ENCODE assay signal across 1 cellular context in the genomic region with DNA sequence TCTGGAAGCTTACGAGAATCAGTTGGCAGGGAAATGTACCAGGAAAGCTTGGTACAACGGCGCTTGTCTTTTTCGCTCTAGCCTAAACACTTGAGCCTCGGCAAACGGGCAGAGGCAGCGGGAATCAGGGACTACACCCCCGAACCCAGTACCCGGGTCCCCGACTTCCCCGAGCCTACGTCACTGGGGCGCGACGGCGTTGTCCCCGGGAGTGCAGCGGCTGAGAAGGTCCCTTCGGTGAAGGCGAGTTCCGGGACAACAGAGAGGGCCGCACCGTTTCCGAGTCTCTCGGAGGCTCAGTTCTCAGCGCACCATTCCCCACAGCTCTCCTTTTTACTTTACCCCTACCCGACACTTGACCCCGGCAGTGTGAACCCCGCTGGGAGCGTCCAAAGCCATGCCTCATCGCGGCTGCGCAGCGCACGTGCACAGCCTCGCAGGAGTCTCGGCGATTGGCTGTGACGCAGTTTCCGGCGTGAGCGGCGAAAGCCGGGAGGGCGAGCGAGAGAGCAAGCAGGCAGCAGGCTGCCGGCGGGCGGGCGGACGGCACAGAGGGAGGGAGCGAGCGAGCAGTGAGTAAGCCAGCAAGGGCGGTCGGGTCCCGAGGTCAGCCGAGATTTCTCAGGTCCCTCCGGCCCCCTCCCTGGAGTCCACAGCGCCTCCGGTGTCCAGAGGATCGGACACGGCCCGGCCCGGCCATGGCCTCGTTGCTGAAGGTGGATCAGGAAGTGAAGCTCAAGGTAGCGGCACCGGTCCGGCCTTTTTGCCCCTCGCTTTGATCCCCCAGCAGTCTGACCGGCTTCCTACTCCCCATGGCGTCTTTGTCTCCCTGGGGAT.
TF ChIP-seq lines count a peak whose summit lies in the region.

Gene PSME3, plus strand, starts transcription at position 464 of the 837 bp plus-strand sequence. Its CDS starts 235 bp downstream, at position 699.

TF ChIP-seq in HepG2, 621 proteins besides CTCF, POLR2A, EP300 and RAD21 (continued from another document and continues in another):
- TF ChIP-seq ZNF276 (CRISPR knock-in tag; IDR thresholded peaks at IDR 0.05; ENCODE audit: low read depth), result peak; percentile 72; the same call in 1 of the 2 replicates
- TF ChIP-seq ZMYM4 (CRISPR knock-in tag; IDR thresholded peaks at IDR 0.05), result peak; percentile 71
- TF ChIP-seq HHEX (CRISPR knock-in tag; IDR thresholded peaks at IDR 0.05), result peak; percentile 53; the same call in 1 of the 2 replicates
- peak; percentile 83 for TF ChIP-seq HES4 (CRISPR knock-in tag; IDR thresholded peaks at IDR 0.05; ENCODE audit: borderline replicate concordance)
- TF ChIP-seq RARA (CRISPR knock-in tag; IDR thresholded peaks at IDR 0.05), result peak; percentile 75
- peak; percentile 36; the same call in 1 of the 2 replicates for TF ChIP-seq ZMYM3 (CRISPR knock-in tag; IDR thresholded peaks at IDR 0.05)
- peak; percentile 40 for TF ChIP-seq MIXL1 (CRISPR knock-in tag; IDR thresholded peaks at IDR 0.05)
- TF ChIP-seq ZBED4 (CRISPR knock-in tag; IDR thresholded peaks at IDR 0.05; ENCODE audit: borderline replicate concordance), result no peak; the same call in 1 of the 2 replicates
- TF ChIP-seq PBX3 (CRISPR knock-in tag; IDR thresholded peaks at IDR 0.05; ENCODE audit: borderline replicate concordance), result peak; percentile 70; the same call in 1 of the 2 replicates
- TF ChIP-seq SATB2 (CRISPR knock-in tag; IDR thresholded peaks at IDR 0.05), result peak; percentile 86; the same call in 1 of the 2 replicates
- no peak for TF ChIP-seq ZNF75D (CRISPR knock-in tag; IDR thresholded peaks at IDR 0.05; ENCODE audit: borderline replicate concordance)
- TF ChIP-seq HNF4A (CRISPR knock-in tag; IDR thresholded peaks at IDR 0.05), result peak; percentile 17
- TF ChIP-seq CBFB (CRISPR knock-in tag; IDR thresholded peaks at IDR 0.05), result 0 out of 2 replicates have a peak, but pooled peaks have one; percentile 78
- TF ChIP-seq ZFP1 (CRISPR knock-in tag; IDR thresholded peaks at IDR 0.05), result peak; percentile 25
- TF ChIP-seq ZNF160 (CRISPR knock-in tag; IDR thresholded peaks at IDR 0.05), result peak; percentile 89; the same call in 1 of the 2 replicates
- 0 out of 2 replicates have a peak, but pooled peaks have one; percentile 49 for TF ChIP-seq NFRKB (IDR thresholded peaks at IDR 0.05)
- TF ChIP-seq REST (IDR thresholded peaks at IDR 0.05; ENCODE audit: borderline replicate concordance in 1 of 2, low read depth in 1 of 2, low read length in 2 of 2), result 0 out of 4 replicates have a peak, but pooled peaks of 1 of the 2 experiments have one; percentile 40
- no peak; the same call in 1 of the 2 replicates for TF ChIP-seq KLF15 (CRISPR knock-in tag; IDR thresholded peaks at IDR 0.05; ENCODE audit: borderline replicate concordance)
- TF ChIP-seq, protein P1, sequence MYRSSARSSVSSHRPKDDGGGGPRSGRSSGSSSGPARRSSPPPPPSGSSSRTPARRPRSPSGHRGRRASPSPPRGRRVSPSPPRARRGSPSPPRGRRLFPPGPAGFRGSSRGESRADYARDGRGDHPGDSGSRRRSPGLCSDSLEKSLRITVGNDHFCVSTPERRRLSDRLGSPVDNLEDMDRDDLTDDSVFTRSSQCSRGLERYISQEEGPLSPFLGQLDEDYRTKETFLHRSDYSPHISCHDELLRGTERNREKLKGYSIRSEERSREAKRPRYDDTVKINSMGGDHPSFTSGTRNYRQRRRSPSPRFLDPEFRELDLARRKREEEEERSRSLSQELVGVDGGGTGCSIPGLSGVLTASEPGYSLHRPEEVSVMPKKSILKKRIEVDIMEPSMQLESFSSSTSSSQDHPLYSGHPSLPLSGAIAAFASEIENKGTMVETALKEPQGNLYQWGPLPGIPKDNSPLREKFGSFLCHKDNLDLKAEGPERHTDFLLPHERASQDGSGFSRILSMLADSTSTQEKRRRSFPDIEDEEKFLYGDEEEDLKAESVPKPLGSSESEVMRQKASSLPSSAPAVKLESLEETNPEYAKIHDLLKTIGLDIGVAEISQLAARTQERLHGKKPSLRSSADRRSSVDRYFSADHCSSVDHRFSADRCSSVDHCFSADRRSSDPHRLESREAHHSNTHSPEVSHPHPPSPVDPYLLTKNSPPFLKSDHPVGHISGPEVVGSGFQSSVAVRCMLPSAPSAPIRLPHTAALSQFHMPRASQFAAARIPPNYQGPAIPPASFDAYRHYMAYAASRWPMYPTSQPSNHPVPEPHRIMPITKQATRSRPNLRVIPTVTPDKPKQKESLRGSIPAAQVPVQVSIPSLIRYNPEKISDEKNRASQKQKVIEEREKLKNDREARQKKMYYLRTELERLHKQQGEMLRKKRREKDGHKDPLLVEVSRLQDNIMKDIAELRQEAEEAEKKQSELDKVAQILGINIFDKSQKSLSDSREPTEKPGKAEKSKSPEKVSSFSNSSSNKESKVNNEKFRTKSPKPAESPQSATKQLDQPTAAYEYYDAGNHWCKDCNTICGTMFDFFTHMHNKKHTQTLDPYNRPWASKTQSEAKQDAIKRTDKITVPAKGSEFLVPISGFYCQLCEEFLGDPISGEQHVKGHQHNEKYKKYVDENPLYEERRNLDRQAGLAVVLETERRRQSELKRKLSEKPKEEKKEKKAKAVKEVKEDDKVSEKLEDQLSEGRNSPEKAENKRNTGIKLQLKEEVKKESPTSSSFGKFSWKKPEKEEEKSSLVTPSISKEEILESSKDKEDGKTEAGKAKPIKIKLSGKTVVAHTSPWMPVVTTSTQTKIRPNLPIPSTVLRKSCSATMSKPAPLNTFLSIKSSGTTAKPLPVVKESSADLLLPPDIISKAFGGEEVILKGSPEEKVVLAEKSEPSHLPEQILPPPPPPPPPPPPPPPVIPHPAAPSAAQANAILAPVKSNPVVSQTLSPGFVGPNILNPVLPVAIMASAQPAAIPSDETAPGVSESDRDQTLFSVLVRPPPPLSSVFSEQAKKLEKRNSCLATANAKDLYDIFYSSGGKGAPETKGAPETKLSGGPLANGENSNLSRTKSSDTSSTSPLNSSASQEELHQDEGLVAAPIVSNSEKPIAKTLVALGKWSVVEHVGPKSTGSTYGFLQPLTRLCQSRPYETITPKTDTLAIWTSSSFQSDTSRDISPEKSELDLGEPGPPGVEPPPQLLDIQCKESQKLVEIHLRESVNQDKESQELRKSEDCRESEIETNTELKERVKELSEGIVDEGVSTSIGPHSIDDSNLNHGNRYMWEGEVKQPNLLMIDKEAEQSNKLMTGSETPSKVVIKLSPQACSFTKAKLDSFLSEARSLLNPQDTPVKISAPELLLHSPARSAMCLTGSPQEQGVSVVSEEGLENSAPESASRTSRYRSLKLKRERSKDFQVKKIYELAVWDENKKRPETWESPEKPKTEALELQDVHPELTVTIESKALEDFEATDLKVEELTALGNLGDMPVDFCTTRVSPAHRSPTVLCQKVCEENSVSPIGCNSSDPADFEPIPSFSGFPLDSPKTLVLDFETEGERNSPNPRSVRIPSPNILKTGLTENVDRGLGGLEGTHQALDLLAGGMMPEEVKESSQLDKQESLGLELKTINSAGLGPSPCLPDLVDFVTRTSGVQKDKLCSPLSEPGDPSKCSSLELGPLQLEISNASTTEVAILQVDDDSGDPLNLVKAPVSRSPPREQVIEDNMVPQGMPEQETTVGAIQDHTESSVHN (CRISPR knock-in tag; IDR thresholded peaks at IDR 0.05), result peak; percentile 41; the same call in 1 of the 2 replicates
- TF ChIP-seq CEBPG (CRISPR knock-in tag; IDR thresholded peaks at IDR 0.05), result peak; percentile 45; the same call in 1 of the 2 replicates
- peak; percentile 61; the same call in 1 of the 2 replicates for TF ChIP-seq NCOR1 (IDR thresholded peaks at IDR 0.05; ENCODE audit: borderline replicate concordance, low read length)
- peak; percentile 100 for TF ChIP-seq RBFOX2 (IDR thresholded peaks at IDR 0.05; ENCODE audit: low read depth, low read length)
- TF ChIP-seq YEATS4 (CRISPR knock-in tag; IDR thresholded peaks at IDR 0.05; ENCODE audit: borderline replicate concordance), result peak; percentile 99
- TF ChIP-seq ZNF784 (CRISPR knock-in tag; IDR thresholded peaks at IDR 0.05; ENCODE audit: borderline replicate concordance), result peak; percentile 68; the same call in 1 of the 2 replicates
- TF ChIP-seq ZNF329 (CRISPR knock-in tag; IDR thresholded peaks at IDR 0.05; ENCODE audit: low read depth), result peak; percentile 92
- TF ChIP-seq ETV5 (CRISPR knock-in tag; IDR thresholded peaks at IDR 0.05; ENCODE audit: borderline replicate concordance), result peak; percentile 80
- TF ChIP-seq ARHGAP35 (CRISPR knock-in tag; IDR thresholded peaks at IDR 0.05; ENCODE audit: borderline replicate concordance), result no peak; the same call in 1 of the 2 replicates
- peak; percentile 88 for TF ChIP-seq HNRNPLL (IDR thresholded peaks at IDR 0.05; ENCODE audit: low read depth, low read length, poor library complexity, severe bottlenecking)
- TF ChIP-seq, protein P2, sequence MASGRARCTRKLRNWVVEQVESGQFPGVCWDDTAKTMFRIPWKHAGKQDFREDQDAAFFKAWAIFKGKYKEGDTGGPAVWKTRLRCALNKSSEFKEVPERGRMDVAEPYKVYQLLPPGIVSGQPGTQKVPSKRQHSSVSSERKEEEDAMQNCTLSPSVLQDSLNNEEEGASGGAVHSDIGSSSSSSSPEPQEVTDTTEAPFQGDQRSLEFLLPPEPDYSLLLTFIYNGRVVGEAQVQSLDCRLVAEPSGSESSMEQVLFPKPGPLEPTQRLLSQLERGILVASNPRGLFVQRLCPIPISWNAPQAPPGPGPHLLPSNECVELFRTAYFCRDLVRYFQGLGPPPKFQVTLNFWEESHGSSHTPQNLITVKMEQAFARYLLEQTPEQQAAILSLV (CRISPR knock-in tag; IDR thresholded peaks at IDR 0.05; ENCODE audit: borderline replicate concordance), result peak; percentile 88; the same call in 1 of the 2 replicates
- peak; percentile 28; the same call in 1 of the 2 replicates for TF ChIP-seq RELA (CRISPR knock-in tag; IDR thresholded peaks at IDR 0.05)
